Comparison of ENCODE assay signal across 20 cellular contexts in the genomic region with DNA sequence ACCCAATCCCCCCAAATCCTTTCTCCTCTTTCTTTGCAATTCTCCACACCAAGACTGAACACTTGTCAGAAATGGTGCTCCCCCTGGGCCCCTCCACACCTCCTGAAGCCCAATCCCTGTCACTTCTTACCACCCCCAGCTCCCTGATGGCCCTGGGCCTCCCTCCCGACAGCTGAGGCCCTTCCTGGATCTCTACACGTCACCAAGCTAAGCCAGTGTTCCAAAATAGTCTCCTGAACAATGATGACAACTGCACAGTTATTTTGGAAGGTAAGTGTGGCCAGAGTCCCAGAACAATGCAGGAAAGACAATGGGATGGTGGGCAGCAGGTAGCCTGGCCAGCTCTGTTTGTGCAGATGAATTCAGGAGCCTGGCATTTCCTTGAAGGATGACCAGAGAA.
"Had no signal": no experiment of that assay in that cellular context is flagged by ENCODE, and none has a peak within 500 bp of the region (broad histone marks: within the 10 kb centered on the region; RNA-seq: fewer than 3 reads in every experiment).

No MANE protein-coding gene starts in this region.

- H3K27ac ChIP-seq: SJCRH30 had no signal

- H3K27me3 ChIP-seq: MG63, SJCRH30 had no signal

- H3K4me1 ChIP-seq: SJCRH30 had no signal

- H3K36me3 ChIP-seq: MG63, SJCRH30 had no signal

- DNase-seq: IMR-90, Karpas-422, KG1, MG63, NCI-H1092 treated with DMSO at 0.1 percent for 48 hours, NCI-H1436, NCI-H187, NCI-H2029, NCI-H2081 treated with DMSO at 0.1 percent for 48 hours, NCI-H2171, NCI-H226, NCI-H446, NCI-H510A, NCI-H524 treated with DMSO at 0.1 percent for 48 hours, NCI-H69, NCI-H774, RPMI8226, SHP77 treated with DMSO at 0.1 percent for 48 hours had no signal

- H3K9me3 ChIP-seq: MG63, SJCRH30 had no signal

- ATAC-seq: SK-N-SH treated with all-trans-retinoic acid at 6 μM for 48 hours had no signal

- H3K4me3 ChIP-seq: MG63, SJCRH30 had no signal
